ENCODE assay signal across 8 cellular contexts in the genomic region with DNA sequence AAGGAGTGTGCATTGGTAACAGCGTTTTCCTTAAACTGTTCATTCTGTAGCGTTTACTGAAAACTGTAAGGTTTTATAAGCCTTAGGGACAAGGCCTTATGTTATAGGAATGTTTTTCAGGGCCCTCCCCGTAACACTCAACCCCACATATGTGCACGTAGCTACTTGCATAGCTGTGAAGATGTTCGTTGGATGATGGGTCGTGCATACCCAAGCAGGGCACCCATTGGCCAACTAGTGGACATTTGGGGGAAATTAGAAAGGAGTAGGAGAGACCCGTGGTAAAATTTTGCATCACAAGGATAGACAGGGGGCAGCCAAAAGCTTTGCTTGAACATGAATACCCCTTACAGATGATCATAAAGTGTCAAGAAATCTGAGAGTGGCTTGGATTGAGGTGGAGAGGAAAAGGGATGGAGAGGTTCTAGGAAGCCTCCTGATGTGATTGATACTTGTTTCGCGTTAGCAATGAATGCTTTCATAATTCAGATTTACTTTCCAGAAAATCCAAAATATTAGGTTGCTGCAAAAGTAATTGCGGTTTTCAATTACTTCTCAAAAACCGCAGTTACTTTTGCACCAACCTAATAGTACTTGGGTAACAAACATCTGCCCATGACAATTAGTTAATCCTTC. TPM values are rescaled to one million over a fixed set of nuclear protein-coding genes. Genes with fewer than 3 reads are reported as not detected.
A peak's percentile ranks its signal among the peaks of the same experiment; 100 is the strongest.
DNase-seq lines count a peak whose midpoint lies in the region; ATAC-seq lines count a peak whose summit lies in the region.

No MANE protein-coding gene starts in this region.

- CTCF ChIA-PET in CD4-positive, alpha-beta memory T cell (lab: Charles Lee; ENCODE audit: partially characterized antibody): no interaction called here
- CTCF ChIA-PET in activated naive CD4-positive, alpha-beta T cell treated with anti-CD3 and anti-CD28 coated beads, Interleukin-2, amount 10 ng/mL, durations not matched to agents 7 days and 5 days (lab: Charles Lee): interaction anchor here (0.9 kb wide), 1 partner anchor 61 kb away, joined by 3 read pairs; no protein-coding TSS in a partner anchor

- peak overlapping the region; percentile 88 to 93 (median 91) for H3K4me3 Mint-ChIP-seq in CD4-positive, alpha-beta memory T cell
- H3K4me3 Mint-ChIP-seq in activated naive CD4-positive, alpha-beta T cell treated with anti-CD3 and anti-CD28 coated beads, Interleukin-2, amount 10 ng/mL, durations not matched to agents 7 days and 5 days: peak overlapping the region; percentile 89

- ATAC-seq in GM18861 (IDR thresholded peaks at IDR 0.05; ENCODE audit: unreplicated experiment) (peak; percentile 47), HG03280 (IDR thresholded peaks at IDR 0.05; ENCODE audit: unreplicated experiment) (peak; percentile 30), HG03457 (IDR thresholded peaks at IDR 0.05; ENCODE audit: unreplicated experiment) (no peak)

- H3K4me3 ChIP-seq in CD4-positive, alpha-beta memory T cell (ENCODE audit: low read length in 2 of 2): peak overlapping the region; percentile 55 to 79
- H3K4me3 ChIP-seq in neuron (ENCODE audit: low read length): peak overlapping the region; percentile 63

- H3K9me3 Mint-ChIP-seq in CD4-positive, alpha-beta memory T cell: no peaks in the 10 kb centered on the region
- no peaks in the 10 kb centered on the region for H3K9me3 Mint-ChIP-seq in activated naive CD4-positive, alpha-beta T cell treated with anti-CD3 and anti-CD28 coated beads, Interleukin-2, amount 10 ng/mL, durations not matched to agents 7 days and 5 days

- peak overlapping the region; percentile 66 to 96 (median 78) for H3K27ac Mint-ChIP-seq in CD4-positive, alpha-beta memory T cell
- peak overlapping the region; percentile 81 for H3K27ac Mint-ChIP-seq in activated naive CD4-positive, alpha-beta T cell treated with anti-CD3 and anti-CD28 coated beads, Interleukin-2, amount 10 ng/mL, durations not matched to agents 7 days and 5 days

- peak overlapping the region; percentile 73 for H2AFZ ChIP-seq in neuron (ENCODE audit: low read depth, low read length)

- no peaks in the 10 kb centered on the region for H3K9me3 ChIP-seq in CD4-positive, alpha-beta memory T cell (ENCODE audit: control insufficient read depth in 1 of 2, low read length in 2 of 2)
- H3K9me3 ChIP-seq in neuron (ENCODE audit: low read length): no peaks in the 10 kb centered on the region

- peaks cover 20% of the 10 kb centered on the region for H3K4me1 ChIP-seq in CD4-positive, alpha-beta memory T cell (ENCODE audit: insufficient read depth, low read length)
- peaks cover 4% of the 10 kb centered on the region for H3K4me1 ChIP-seq in neuron (ENCODE audit: insufficient read depth, low read length)

- no peaks in the 10 kb centered on the region for H3K36me3 ChIP-seq in CD4-positive, alpha-beta memory T cell (ENCODE audit: insufficient read depth, low read length)
- H3K36me3 ChIP-seq in neuron (ENCODE audit: insufficient read depth, low read length): peaks cover 14% of the 10 kb centered on the region

- peaks cover under 1 to 16% of the 10 kb centered on the region in 2 donors for H3K36me3 Mint-ChIP-seq in CD4-positive, alpha-beta memory T cell
- peaks cover 10% of the 10 kb centered on the region for H3K36me3 Mint-ChIP-seq in activated naive CD4-positive, alpha-beta T cell treated with anti-CD3 and anti-CD28 coated beads, Interleukin-2, amount 10 ng/mL, durations not matched to agents 7 days and 5 days

- peak overlapping the region; percentile 72 for H3K27ac ChIP-seq in CD4-positive, alpha-beta memory T cell (ENCODE audit: low read depth, low read length)

- H3K27me3 ChIP-seq in CD4-positive, alpha-beta memory T cell (ENCODE audit: insufficient read depth, low read length): no peaks in the 10 kb centered on the region
- H3K27me3 ChIP-seq in neuron (ENCODE audit: insufficient read depth, low read length): no peaks in the 10 kb centered on the region

- intact Hi-C loops in CD4-positive, alpha-beta memory T cell (cut with micrococcal nuclease): loop anchor here (1.0 kb wide), 1 partner anchor 65 kb away; the partner anchor contains the start of gene NUDT5

- POLR2A ChIA-PET in CD4-positive, alpha-beta memory T cell (lab: Charles Lee; ENCODE audit: partially characterized antibody): interaction anchor here (0.7 to 1.6 kb wide), 4 partner anchors 51 to 87 kb away, joined by 3 to 10 read pairs (median 4); partner anchors contain the start of genes CDC123, NUDT5 and UPF2

- peak; percentile 33 to 55 (median 36) for DNase-seq in CD4-positive, alpha-beta memory T cell
- DNase-seq in NCI-H82 (lab: John Stamatoyannopoulos, UW) (peak; percentile 76), foreskin melanocyte (peak; percentile 75)
- peak; percentile 47 for DNase-seq in activated naive CD4-positive, alpha-beta T cell treated with anti-CD3 and anti-CD28 coated beads, Interleukin-2, amount 10 ng/mL, durations not matched to agents 7 days and 5 days

- H3K4me1 Mint-ChIP-seq in CD4-positive, alpha-beta memory T cell: peaks cover 11 to 33% (median 22%) of the 10 kb centered on the region in 4 donors
- peaks cover 23% of the 10 kb centered on the region for H3K4me1 Mint-ChIP-seq in activated naive CD4-positive, alpha-beta T cell treated with anti-CD3 and anti-CD28 coated beads, Interleukin-2, amount 10 ng/mL, durations not matched to agents 7 days and 5 days

- H3K27me3 Mint-ChIP-seq in CD4-positive, alpha-beta memory T cell: no peaks in the 10 kb centered on the region
- no peaks in the 10 kb centered on the region for H3K27me3 Mint-ChIP-seq in activated naive CD4-positive, alpha-beta T cell treated with anti-CD3 and anti-CD28 coated beads, Interleukin-2, amount 10 ng/mL, durations not matched to agents 7 days and 5 days

RNA-seq across cellular contexts. Expression of gene SEC61A2, which starts 0.9 kb away (rescaled TPM):
- 10 to 100 TPM; 12.2 to 13.4 TPM for total RNA-seq in CD4-positive, alpha-beta memory T cell
- 1 to 10 TPM; 1.0 to 2.0 TPM for polyA plus RNA-seq in CD4-positive, alpha-beta memory T cell
